ENCODE assay signal across 1 cellular context in genomic region chr2:105455488-105455991, GRCh38.
TF ChIP-seq lines count a peak whose summit lies in the region.

No MANE protein-coding gene starts in this region.

TF ChIP-seq in HCT116, 20 proteins besides CTCF, POLR2A, EP300 and RAD21 (continued from another document):
- TF ChIP-seq REST (IDR thresholded peaks at IDR 0.05; ENCODE audit: low read depth): no peak
- TF ChIP-seq FOSL1 (IDR thresholded peaks at IDR 0.05; ENCODE audit: low read depth): peak; percentile 91
- peak; percentile 90 for TF ChIP-seq ATF3 (IDR thresholded peaks at IDR 0.05)
- TF ChIP-seq ZNF274 (IDR thresholded peaks at IDR 0.05; ENCODE audit: low read depth, low read length): no peak
- no peak for TF ChIP-seq EZH2 (IDR thresholded peaks at IDR 0.05)
- peak; percentile 96 for TF ChIP-seq SP1 (IDR thresholded peaks at IDR 0.05; ENCODE audit: low read depth)
- no peak for TF ChIP-seq EZH2phosphoT487 (IDR thresholded peaks at IDR 0.05; ENCODE audit: borderline replicate concordance)
- TF ChIP-seq JUND (IDR thresholded peaks at IDR 0.05): peak; percentile 91
- peak; percentile 59 for TF ChIP-seq ZBTB33 (IDR thresholded peaks at IDR 0.05; ENCODE audit: extremely low read depth, insufficient replicate concordance, low read length)
- TF ChIP-seq CEBPB (IDR thresholded peaks at IDR 0.05; ENCODE audit: low read depth): peak; percentile 99
- TF ChIP-seq CBX3 (IDR thresholded peaks at IDR 0.05; ENCODE audit: low read depth): peak; percentile 98
- TF ChIP-seq ZFX (IDR thresholded peaks at IDR 0.05): no peak
- peak; percentile 83 for TF ChIP-seq SIN3A (IDR thresholded peaks at IDR 0.05; ENCODE audit: low read depth)
- peak; percentile 68 for TF ChIP-seq YY1 (IDR thresholded peaks at IDR 0.05; ENCODE audit: extremely low read depth, insufficient replicate concordance, low read depth, low read length)
- TF ChIP-seq ELF1 (IDR thresholded peaks at IDR 0.05; ENCODE audit: borderline replicate concordance, low read depth): no peak
- TF ChIP-seq EGR1 (IDR thresholded peaks at IDR 0.05; ENCODE audit: low read depth): no peak
- TF ChIP-seq TCF7L2 (IDR thresholded peaks at IDR 0.05; ENCODE audit: borderline replicate concordance, extremely low read depth, insufficient read depth, insufficient read length): peak; percentile 63
- TF ChIP-seq POLR2AphosphoS5 (IDR thresholded peaks at IDR 0.05; ENCODE audit: low read depth, low read length): peak; percentile 81
- TF ChIP-seq SRF (IDR thresholded peaks at IDR 0.05; ENCODE audit: low read depth): peak; percentile 16; the same call in 1 of the 2 replicates
